In genomic region chr1:173410133-173410793, GRCh38 we compare ENCODE assay signal across 9 cellular contexts.
A peak's percentile ranks its signal among the peaks of the same experiment; 100 is the strongest.
DNase-seq lines count a peak whose midpoint lies in the region; ATAC-seq and TF ChIP-seq lines count a peak whose summit lies in the region.
"Had no signal": no experiment of that assay in that cellular context is flagged by ENCODE, and none has a peak within 500 bp of the region (broad histone marks: within the 10 kb centered on the region; RNA-seq: fewer than 3 reads in every experiment).

No MANE protein-coding gene starts in this region.

- H3K27ac ChIP-seq in ovary, result no peak overlapping the region
- H3K27ac ChIP-seq: psoas muscle, WERI-Rb-1 had no signal

- CTCF ChIA-PET in T-cell (lab: Charles Lee), result interaction anchor here (0.6 to 1.6 kb wide), 5 partner anchors 19 to 834 kb away, joined by 3 read pairs; no protein-coding TSS in a partner anchor

- no peak for TF ChIP-seq POLR2A in ovary (IDR thresholded peaks at IDR 0.05)

- no peak overlapping the region for H3K4me3 Mint-ChIP-seq in T-cell
- no peak overlapping the region for H3K4me3 Mint-ChIP-seq in endothelial cell (ENCODE audit: unreplicated experiment)

- no peaks in the 10 kb centered on the region for H3K36me3 ChIP-seq in ovary

- H3K9me3 Mint-ChIP-seq in T-cell (no peaks in the 10 kb centered on the region), endothelial cell (ENCODE audit: unreplicated experiment) (no peaks in the 10 kb centered on the region)

- TF ChIP-seq CTCF in endothelial cell (IDR thresholded peaks at IDR 0.05; ENCODE audit: unreplicated experiment) (no peak), ovary (IDR thresholded peaks at IDR 0.05) (no peak)

- H3K27me3 ChIP-seq in ovary, result no peaks in the 10 kb centered on the region

- intact Hi-C loops in ovary (cut with DNase I), result loop anchor here in 2 of 4 donors (10.0 kb wide), 3 partner anchors 415 to 1335 kb away; partner anchors contain the start of genes CENPL (in 1 of the 2) and DARS2 (in 1 of the 2)

- peaks cover 23% of the 10 kb centered on the region for H3K36me3 Mint-ChIP-seq in T-cell
- H3K36me3 Mint-ChIP-seq in endothelial cell (ENCODE audit: low read depth, unreplicated experiment), result no peaks in the 10 kb centered on the region

- peak overlapping the region; percentile 74 to 87 for H3K27ac Mint-ChIP-seq in T-cell
- no peak overlapping the region for H3K27ac Mint-ChIP-seq in endothelial cell (ENCODE audit: unreplicated experiment)

- H3K4me3 ChIP-seq in ovary, result no peak overlapping the region
- H3K4me3 ChIP-seq: psoas muscle had no signal

- peaks cover 9% of the 10 kb centered on the region for H3K4me1 ChIP-seq in ovary (ENCODE audit: insufficient read depth)

- POLR2A ChIA-PET in T-cell (lab: Charles Lee), result interaction anchor here in 1 of 2 donors (0.6 kb wide), 1 partner anchor 23 kb away, joined by 4 read pairs; no protein-coding TSS in a partner anchor

- H3K4me1 Mint-ChIP-seq in T-cell (peaks cover 28 to 60% (median 41%) of the 10 kb centered on the region in 3 donors), endothelial cell (ENCODE audit: unreplicated experiment) (peaks cover 22% of the 10 kb centered on the region)

- no peak for TF ChIP-seq EP300 in ovary (IDR thresholded peaks at IDR 0.05)

- DNase-seq in T-cell, result no peak
- peak; percentile 45 for DNase-seq in non-pigmented ciliary epithelial cell (ENCODE audit: low read depth)
- DNase-seq in endothelial cell (ENCODE audit: low spot score), result no peak
- no peak for DNase-seq in GF-D8 (lab: John Stamatoyannopoulos, UW)
- no peak for DNase-seq in ovary
- DNase-seq: WERI-Rb-1 had no signal

- H3K27me3 Mint-ChIP-seq in T-cell, result no peaks in the 10 kb centered on the region
- no peaks in the 10 kb centered on the region for H3K27me3 Mint-ChIP-seq in endothelial cell (ENCODE audit: unreplicated experiment)

- 95 to 96% (median 95%) methylated on average over 4 of the region's 4 CpGs for WGBS in ovary, 3 donors

- no peaks in the 10 kb centered on the region for H3K9me3 ChIP-seq in ovary
- H3K9me3 ChIP-seq: psoas muscle had no signal

- ATAC-seq in GM18873 (IDR thresholded peaks at IDR 0.05; ENCODE audit: low FRiP score, unreplicated experiment) (peak; percentile 2), HG02938 (IDR thresholded peaks at IDR 0.05; ENCODE audit: unreplicated experiment) (peak; percentile 3), T-cell (replicated peaks in 1 of 4) (peak; percentile 54 to 82 (median 60))
- ATAC-seq: psoas muscle had no signal

Comparison
In these comparisons a context has a peak if more than half of its experiments do, and no peak if none do; other contexts are left out.
1. ATAC-seq: peak in every context shown above with its lines; median percentile 60 in T-cell; 3 in HG02938; 2 in GM18873.